In the genomic region with DNA sequence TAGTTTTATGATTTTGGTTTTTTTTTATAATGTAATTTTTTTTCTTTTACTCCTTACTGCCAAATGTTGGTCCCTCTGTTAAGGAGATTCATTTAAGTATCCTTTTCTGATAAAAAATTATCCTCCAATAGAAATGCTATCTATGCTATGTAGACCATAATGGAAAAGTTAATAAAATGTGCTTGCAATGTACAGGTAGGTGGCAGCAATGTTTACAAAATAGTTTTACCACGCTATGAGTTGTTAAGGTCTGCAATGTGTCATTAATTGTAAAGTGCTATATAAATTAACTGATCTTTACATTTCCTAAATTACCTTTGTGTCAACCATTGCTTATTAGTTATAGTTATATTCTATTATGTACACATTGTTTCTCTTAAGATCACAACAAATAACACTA, we compare ENCODE assay signal across 1 cellular context.
TF ChIP-seq lines count a peak whose summit lies in the region.

No MANE protein-coding gene starts in this region.

TF ChIP-seq in K562, 482 proteins besides CTCF, POLR2A, EP300 and RAD21:
- TF ChIP-seq CBFA2T2 (conservative IDR thresholded peaks at IDR 0.05) (no peak), ARID3A (IDR thresholded peaks at IDR 0.05; ENCODE audit: borderline replicate concordance, low read depth, low read length) (peak; percentile 80; the same call in 1 of the 2 replicates)
